10 cellular contexts compared by ENCODE assay signal in genomic region chr1:160637821-160638539, GRCh38. TPM values are rescaled to one million over a fixed set of nuclear protein-coding genes. Genes with fewer than 3 reads are reported as not detected.
A peak's percentile ranks its signal among the peaks of the same experiment; 100 is the strongest.
DNase-seq lines count a peak whose midpoint lies in the region; ATAC-seq, FAIRE-seq and TF ChIP-seq lines count a peak whose summit lies in the region.
"Had no signal": no experiment of that assay in that cellular context is flagged by ENCODE, and none has a peak within 500 bp of the region (broad histone marks: within the 10 kb centered on the region; RNA-seq: fewer than 3 reads in every experiment).

No MANE protein-coding gene starts in this region.

- CTCF ChIA-PET in activated B cell treated with CpG ODN at 0.5 μM for 24 hours (lab: Charles Lee): no interaction called here

- no peaks in the 10 kb centered on the region for H3K9me3 ChIP-seq in DND-41 (ENCODE audit: insufficient read depth, low read length, severe bottlenecking)
- H3K9me3 ChIP-seq in kidney (ENCODE audit: control insufficient read depth in 1 of 2, low read length in 2 of 2): no peaks in the 10 kb centered on the region

- H2AFZ ChIP-seq in DND-41 (ENCODE audit: low read depth, low read length): peak overlapping the region; percentile 52

- peaks cover 80% of the 10 kb centered on the region for H3K36me3 Mint-ChIP-seq in activated B cell treated with CpG ODN at 0.5 μM for 24 hours (ENCODE audit: low read depth)

- intact Hi-C loops in activated B cell treated with CpG ODN at 0.5 μM for 24 hours (cut with micrococcal nuclease): loop anchor here (1.0 kb wide), 2 partner anchors 8 to 11 kb away; no protein-coding TSS in a partner anchor
- intact Hi-C loops in kidney (cut with DNase I): no loop called here

- H3K27me3 ChIP-seq in DND-41 (ENCODE audit: insufficient read depth, low read length, poor library complexity) (no peaks in the 10 kb centered on the region), H7 (ENCODE audit: control insufficient read depth, insufficient read depth, low read length) (no peaks in the 10 kb centered on the region; the same call in 1 of the 2 replicates)

- DNase-seq in DND-41: peak; percentile 71
- peak; percentile 49 for DNase-seq in GM20000 (ENCODE audit: low spot score)
- no peak for DNase-seq in activated B cell treated with CpG ODN at 0.5 μM for 24 hours
- peak; percentile 13 for DNase-seq in left kidney (ENCODE audit: low read depth, low spot score)
- DNase-seq in kidney: no peak
- no peak for DNase-seq in occipital lobe (lab: John Stamatoyannopoulos, UW)
- no peak for DNase-seq in activated CD8-positive, alpha-beta memory T cell treated with anti-CD3 and anti-CD28 coated beads, Interleukin-2, amount 50 U/mL, for 4 hours
- DNase-seq in H7: no peak
- DNase-seq: NCI-H146 had no signal

- no peak for FAIRE-seq in kidney (lab: Jason Lieb, UNC)
- FAIRE-seq: TTC549 had no signal

- TF ChIP-seq CTCF in DND-41 (IDR thresholded peaks at IDR 0.05; ENCODE audit: borderline replicate concordance, extremely low read depth, low read length, poor library complexity, severe bottlenecking) (no peak), GM20000 (IDR thresholded peaks at IDR 0.05; ENCODE audit: extremely low read depth, missing control alignments) (no peak), activated B cell treated with CpG ODN at 0.5 μM for 24 hours (IDR thresholded peaks at IDR 0.05) (no peak), kidney (IDR thresholded peaks at IDR 0.05; ENCODE audit: borderline replicate concordance, extremely low read depth, insufficient read depth) (no peak)

- H3K4me2 ChIP-seq in DND-41 (ENCODE audit: insufficient read depth, low read length): peak overlapping the region; percentile 54

- H3K9ac ChIP-seq in DND-41 (ENCODE audit: low read depth, low read length) (peak overlapping the region; percentile 37), kidney (ENCODE audit: low read length in 2 of 2) (no peak overlapping the region)

- no peaks in the 10 kb centered on the region; the same call in 1 of the 2 replicates for H3K36me3 ChIP-seq in DND-41 (ENCODE audit: insufficient read depth, low read length)
- H3K36me3 ChIP-seq in kidney (ENCODE audit: control insufficient read depth in 1 of 2, insufficient read depth in 2 of 2, low read length in 2 of 2): no peaks in the 10 kb centered on the region
- no peaks in the 10 kb centered on the region for H3K36me3 ChIP-seq in H7 (replicated peaks; ENCODE audit: control insufficient read depth, insufficient read depth, low read length)

- H3K4me1 Mint-ChIP-seq in activated B cell treated with CpG ODN at 0.5 μM for 24 hours: peaks cover 89% of the 10 kb centered on the region

- peak overlapping the region; percentile 82 for H3K27ac Mint-ChIP-seq in activated B cell treated with CpG ODN at 0.5 μM for 24 hours

- H3K79me2 ChIP-seq in DND-41 (ENCODE audit: insufficient read depth, low read length): no peaks in the 10 kb centered on the region

- no peaks in the 10 kb centered on the region for H4K20me1 ChIP-seq in DND-41 (ENCODE audit: insufficient read depth, low read length)

- H3K27ac ChIP-seq in DND-41 (ENCODE audit: low read length) (peak overlapping the region; percentile 79), kidney (ENCODE audit: low read depth in 2 of 2, low read length in 2 of 2) (no peak overlapping the region)

- no peaks in the 10 kb centered on the region for H3K27me3 Mint-ChIP-seq in activated B cell treated with CpG ODN at 0.5 μM for 24 hours

- peak overlapping the region; percentile 47 for H3K4me3 Mint-ChIP-seq in activated B cell treated with CpG ODN at 0.5 μM for 24 hours

- H3K4me3 ChIP-seq in DND-41 (ENCODE audit: low read depth in 1 of 2, low read length in 2 of 2) (no peak overlapping the region; a peak in 1 of 4 replicates), kidney (ENCODE audit: low read length in 2 of 2) (no peak overlapping the region), H7 (ENCODE audit: insufficient read depth, low read depth, low read length) (no peak overlapping the region)

- ATAC-seq in DND-41 (ENCODE audit: insufficient read depth, low read depth) (peak; percentile 88), activated B cell treated with CpG ODN at 0.5 μM for 24 hours (ENCODE audit: low read depth) (peak; percentile 48)

- POLR2A ChIA-PET in activated B cell treated with CpG ODN at 0.5 μM for 24 hours (lab: Charles Lee): interaction anchor here (0.7 kb wide), 1 partner anchor 199 kb away, joined by 3 read pairs; no protein-coding TSS in a partner anchor

- H3K4me1 ChIP-seq in DND-41 (ENCODE audit: insufficient read depth, low read length) (peaks cover 66% of the 10 kb centered on the region), kidney (ENCODE audit: control insufficient read depth in 1 of 2, insufficient read depth in 1 of 2, low read depth in 1 of 2, low read length in 2 of 2) (no peaks in the 10 kb centered on the region)

- no peaks in the 10 kb centered on the region for H3K9me3 Mint-ChIP-seq in activated B cell treated with CpG ODN at 0.5 μM for 24 hours

RNA-seq across cellular contexts. Expression of gene SLAMF1, which starts 8.9 kb away (rescaled TPM):
- total RNA-seq in activated B cell treated with CpG ODN at 0.5 μM for 24 hours: 85.7 and 91.7 TPM in 2 replicates
- total RNA-seq in kidney: 3.3 TPM
- polyA plus RNA-seq in kidney (ENCODE audit: insufficient read depth, low read depth, low replicate concordance): 0.13 TPM
- not detected for total RNA-seq in occipital lobe
- not detected in 2 replicates for total RNA-seq in H7 (2014; rRNA removed; shearing (Covaris generic))

RNA-seq across cellular contexts. Expression of gene CD84, which starts 58.7 kb away (rescaled TPM):
- total RNA-seq in activated B cell treated with CpG ODN at 0.5 μM for 24 hours: 57.5 and 65.5 TPM in 2 replicates
- total RNA-seq in kidney: 17.5 TPM
- 0.30 TPM for polyA plus RNA-seq in kidney (ENCODE audit: insufficient read depth, low read depth, low replicate concordance)
- 2.2 TPM for total RNA-seq in occipital lobe
- total RNA-seq in H7 (2014; rRNA removed; shearing (Covaris generic)): not detected in 2 replicates

Comparison
In these comparisons a context has a peak if more than half of its experiments do, and no peak if none do; other contexts are left out.
1. DNase-seq: peak in DND-41 (single experiment), GM20000 (single experiment) and left kidney (single experiment); none in activated B cell treated with CpG ODN at 0.5 μM for 24 hours (single experiment), kidney (single experiment), occipital lobe (single experiment), activated CD8-positive, alpha-beta memory T cell treated with anti-CD3 and anti-CD28 coated beads, Interleukin-2, amount 50 U/mL, for 4 hours (single experiment) and H7 (single experiment).
2. RNA of gene SLAMF1, which starts 8.9 kb away (total RNA-seq): 85.7 to 91.7 TPM in activated B cell treated with CpG ODN at 0.5 μM for 24 hours; 3.3 TPM in kidney (single experiment), not detected in occipital lobe (single experiment) and not detected in H7; every median in the first group is over 10 times any median in the second.